1 cellular context compared by ENCODE assay signal in genomic region chr17:1494203-1494602, GRCh38.
TF ChIP-seq lines count a peak whose summit lies in the region.

No MANE protein-coding gene starts in this region.

TF ChIP-seq in IMR-90, 13 proteins besides CTCF, POLR2A, EP300 and RAD21:
- TF ChIP-seq RCOR1 (IDR thresholded peaks at IDR 0.05; ENCODE audit: insufficient replicate concordance, low read length), result no peak
- no peak for TF ChIP-seq NFE2L2 (IDR thresholded peaks at IDR 0.05; ENCODE audit: low read depth, low read length)
- no peak for TF ChIP-seq MAZ (IDR thresholded peaks at IDR 0.05; ENCODE audit: borderline replicate concordance, low read depth, low read length)
- no peak for TF ChIP-seq BHLHE40 (IDR thresholded peaks at IDR 0.05; ENCODE audit: low read depth, low read length)
- TF ChIP-seq MXI1 (IDR thresholded peaks at IDR 0.05; ENCODE audit: borderline replicate concordance, low read depth, low read length), result no peak
- no peak for TF ChIP-seq SMC3 (IDR thresholded peaks at IDR 0.05; ENCODE audit: low read depth, low read length)
- TF ChIP-seq CEBPB (IDR thresholded peaks at IDR 0.05; ENCODE audit: low read depth, low read length), result no peak
- TF ChIP-seq FOS (IDR thresholded peaks at IDR 0.05; ENCODE audit: low read depth, low read length), result no peak
